ENCODE assay signal across 29 cellular contexts in genomic region chr10:121532465-121532864, GRCh38.
DNase-seq lines count a peak whose midpoint lies in the region; ATAC-seq and TF ChIP-seq lines count a peak whose summit lies in the region.
"Had no signal": no experiment of that assay in that cellular context is flagged by ENCODE, and none has a peak within 500 bp of the region (broad histone marks: within the 10 kb centered on the region; RNA-seq: fewer than 3 reads in every experiment).

No MANE protein-coding gene starts in this region.

- no peaks in the 10 kb centered on the region for H3K27me3 ChIP-seq in H9 (ENCODE audit: insufficient read depth, low read length)
- H3K27me3 ChIP-seq in layer of hippocampus (ENCODE audit: control insufficient read depth, insufficient read depth, low read length), result no peaks in the 10 kb centered on the region
- H3K27me3 ChIP-seq: BE2C, SJSA1 had no signal

- ATAC-seq in SK-N-SH treated with all-trans-retinoic acid at 6 μM for 48 hours, result no peak
- no peak for ATAC-seq in HG02885 (IDR thresholded peaks at IDR 0.05; ENCODE audit: poor library complexity, unreplicated experiment)
- ATAC-seq in GM21381 (IDR thresholded peaks at IDR 0.05; ENCODE audit: unreplicated experiment), result no peak
- ATAC-seq: activated CD4-positive, CD25-positive, alpha-beta regulatory T cell treated with anti-CD3 and anti-CD28 coated beads, Interleukin-2, amount 50 U/mL, for 24 hours; stimulated activated naive CD8-positive, alpha-beta T cell treated with anti-CD3 and anti-CD28 coated beads, Interleukin-15, Interleukin-2, amounts not matched to agents 100 U/mL and 50 U/mL, for 24 hours had no signal

- no peak overlapping the region for H2BK5ac ChIP-seq in H9 (ENCODE audit: insufficient read length, low read length)

- no peak overlapping the region for H2BK20ac ChIP-seq in H9 (ENCODE audit: low read depth, low read length, poor library complexity, severe bottlenecking)

- 0 out of 2 replicates have a peak, but pooled peaks cover 2% of the 10 kb centered on the region for H3K27me3 Mint-ChIP-seq in H9 (ENCODE audit: low read depth)

- H4K8ac ChIP-seq in H9 (replicated peaks; ENCODE audit: insufficient read length, low read depth, low read length), result no peak overlapping the region

- no peak overlapping the region for H2AK5ac ChIP-seq in H9 (ENCODE audit: insufficient read length, low read length)

- peaks cover 11 to 74% (median 64%) of the 10 kb centered on the region in 3 experiments for H3K36me3 Mint-ChIP-seq in H9 (ENCODE audit: insufficient read depth in 1 of 3, low read depth in 3 of 3)

- H3K4me1 ChIP-seq in H9 (ENCODE audit: insufficient read depth, low read length), result peaks cover 6% of the 10 kb centered on the region; the same call in 1 of the 2 replicates
- H3K4me1 ChIP-seq: BE2C, parathyroid adenoma, SJSA1 had no signal

- H3K23me2 ChIP-seq in H9 (ENCODE audit: insufficient read length, low read depth, low read length, poor library complexity, severe bottlenecking), result no peaks in the 10 kb centered on the region

- DNase-seq in H9 (no peak), caudate nucleus (lab: John Stamatoyannopoulos, UW) (peak in 47 of 61 donors; percentile 16 to 77 (median 57)), substantia nigra (lab: John Stamatoyannopoulos, UW) (peak in 36 of 49 donors; percentile 27 to 77 (median 55)), islet precursor cell (no peak)
- DNase-seq: activated CD4-positive, alpha-beta T cell treated with anti-CD3 and anti-CD28 coated beads, Interleukin-2, amount 50 U/mL, for 48 hours; activated naive CD4-positive, alpha-beta T cell treated with anti-CD3 and anti-CD28 coated beads, Interleukin-2, amount 50 U/mL, for 16 hours; amniotic stem cell; BE2C; KG1; kidney glomerular epithelial cell; NCI-H1436; NCI-H2081 treated with DMSO at 0.1 percent for 48 hours; NCI-H226; NCI-H748 treated with DMSO at 0.1 percent for 48 hours; RPMI8226; stimulated activated naive CD8-positive, alpha-beta T cell treated with anti-CD3 and anti-CD28 coated beads, Interleukin-15, Interleukin-2, amounts not matched to agents 100 U/mL and 50 U/mL, for 24 hours; T-helper 1 cell; trophoblast cell had no signal

- H4K20me1 ChIP-seq in H9 (ENCODE audit: control insufficient read depth, insufficient read depth, insufficient read length), result no peaks in the 10 kb centered on the region

- H4K91ac ChIP-seq in H9 (ENCODE audit: insufficient read length, low read depth, low read length), result no peak overlapping the region

- H3K9ac ChIP-seq in H9 (ENCODE audit: extremely low read depth, insufficient read length, low read length), result no peak overlapping the region
- H3K9ac ChIP-seq: parathyroid adenoma had no signal

- H2BK120ac ChIP-seq in H9 (ENCODE audit: low read depth, low read length, poor library complexity, severe bottlenecking), result no peak overlapping the region

- H3K4me1 Mint-ChIP-seq in H9, result peaks cover 69 to 78% of the 10 kb centered on the region in 2 experiments

- H3K4me2 ChIP-seq in H9 (ENCODE audit: insufficient read depth, insufficient read length, low read length), result no peak overlapping the region

- no peak overlapping the region for H3K4ac ChIP-seq in H9 (ENCODE audit: low read depth, low read length)

- no peak overlapping the region for H2BK15ac ChIP-seq in H9 (ENCODE audit: low read depth, low read length)

- H3K18ac ChIP-seq in H9 (ENCODE audit: insufficient read length, low read depth, low read length), result no peak overlapping the region

- no peak overlapping the region for H3K14ac ChIP-seq in H9 (ENCODE audit: insufficient read depth, low read length)

- H3K9me3 ChIP-seq in H9 (ENCODE audit: control insufficient read depth, low read depth, low read length), result no peaks in the 10 kb centered on the region
- H3K9me3 ChIP-seq: BE2C, HAP-1 had no signal

- H3K79me2 ChIP-seq in H9 (ENCODE audit: insufficient read depth, low read length), result peaks cover 11% of the 10 kb centered on the region; the same call in 1 of the 2 replicates
- H3K79me2 ChIP-seq: parathyroid adenoma had no signal

- no peak overlapping the region for H2BK12ac ChIP-seq in H9 (ENCODE audit: insufficient read length, low read depth, low read length)

- TF ChIP-seq CTCF in H9 (conservative IDR thresholded peaks at IDR 0.05), result no peak

- H3T11ph ChIP-seq in H9 (ENCODE audit: low read length), result no peak overlapping the region

- no peak overlapping the region for H3K56ac ChIP-seq in H9 (ENCODE audit: insufficient read length, low read depth, low read length)

- peak overlapping the region; percentile 63 to 86 (median 83); a peak in 6 of 7 replicates for H3K27ac Mint-ChIP-seq in H9
- H3K27ac Mint-ChIP-seq: activated T-helper 1 cell treated with anti-CD3 and anti-CD28 coated beads, Interleukin-12 subunit alpha, Interleukin-12 subunit beta, Interleukin-2, Interleukin-4 antibody, amounts not matched to agents 30 ng/mL and 10 ng/mL and 1 ng/mL, durations not matched to agents 14 hours and 24 hours and 36 hours; dendritic cell treated with granulocyte-macrophage colony-stimulating factor and Interleukin-4, amounts not matched to agents 40 ng/mL and 50 ng/mL, for 4 days had no signal

- no peak overlapping the region for H2AFZ ChIP-seq in H9 (ENCODE audit: low read length)
- H2AFZ ChIP-seq: parathyroid adenoma had no signal

- H3K4me3 Mint-ChIP-seq in H9, result no peak overlapping the region
- H3K4me3 Mint-ChIP-seq: activated T-helper 1 cell treated with anti-CD3 and anti-CD28 coated beads, Interleukin-12 subunit alpha, Interleukin-12 subunit beta, Interleukin-2, Interleukin-4 antibody, amounts not matched to agents 30 ng/mL and 10 ng/mL and 1 ng/mL, durations not matched to agents 14 hours and 24 hours and 36 hours; dendritic cell treated with granulocyte-macrophage colony-stimulating factor and Interleukin-4, amounts not matched to agents 40 ng/mL and 50 ng/mL, for 4 days; nephron had no signal

- H3K9me3 Mint-ChIP-seq in H9, result no peaks in the 10 kb centered on the region
- H3K9me3 Mint-ChIP-seq: activated T-helper 1 cell treated with anti-CD3 and anti-CD28 coated beads, Interleukin-12 subunit alpha, Interleukin-12 subunit beta, Interleukin-2, Interleukin-4 antibody, amounts not matched to agents 30 ng/mL and 10 ng/mL and 1 ng/mL, durations not matched to agents 14 hours and 24 hours and 36 hours; dendritic cell treated with granulocyte-macrophage colony-stimulating factor and Interleukin-4, amounts not matched to agents 40 ng/mL and 50 ng/mL, for 4 days; nephron had no signal

- H3K79me1 ChIP-seq in H9 (ENCODE audit: insufficient read depth, low read depth, low read length, poor library complexity, severe bottlenecking), result no peaks in the 10 kb centered on the region

- H3K27ac ChIP-seq in H9 (ENCODE audit: insufficient read length, low read depth, low read length) (no peak overlapping the region), caudate nucleus (ENCODE audit: low read depth, low read length) (peak overlapping the region; percentile 95), layer of hippocampus (ENCODE audit: low read depth, low read length) (peak overlapping the region; percentile 76), substantia nigra (ENCODE audit: low read depth, low read length, poor library complexity, severe bottlenecking) (peak overlapping the region; percentile 99)
- H3K27ac ChIP-seq: parathyroid adenoma, SJSA1 had no signal

- H4K5ac ChIP-seq in H9 (ENCODE audit: insufficient read length, low read depth, low read length), result no peak overlapping the region

- H3K23ac ChIP-seq in H9 (ENCODE audit: insufficient read length, low read depth, low read length), result no peak overlapping the region

- WGBS in H9 (ENCODE audit: extremely low coverage, insufficient read length, low lambda C conversion rate), result no CpG with 5 or more reads among the region's 9 CpGs

TF ChIP-seq in SK-N-SH treated with all-trans-retinoic acid at 6 μM for 48 hours, 23 proteins besides CTCF, POLR2A, EP300 and RAD21 (continues in another document):
- TF ChIP-seq ZFP30 (CRISPR knock-in tag; IDR thresholded peaks at IDR 0.05), result no peak
- TF ChIP-seq ISL1 (CRISPR knock-in tag; IDR thresholded peaks at IDR 0.05), result no peak
- TF ChIP-seq, protein P1, sequence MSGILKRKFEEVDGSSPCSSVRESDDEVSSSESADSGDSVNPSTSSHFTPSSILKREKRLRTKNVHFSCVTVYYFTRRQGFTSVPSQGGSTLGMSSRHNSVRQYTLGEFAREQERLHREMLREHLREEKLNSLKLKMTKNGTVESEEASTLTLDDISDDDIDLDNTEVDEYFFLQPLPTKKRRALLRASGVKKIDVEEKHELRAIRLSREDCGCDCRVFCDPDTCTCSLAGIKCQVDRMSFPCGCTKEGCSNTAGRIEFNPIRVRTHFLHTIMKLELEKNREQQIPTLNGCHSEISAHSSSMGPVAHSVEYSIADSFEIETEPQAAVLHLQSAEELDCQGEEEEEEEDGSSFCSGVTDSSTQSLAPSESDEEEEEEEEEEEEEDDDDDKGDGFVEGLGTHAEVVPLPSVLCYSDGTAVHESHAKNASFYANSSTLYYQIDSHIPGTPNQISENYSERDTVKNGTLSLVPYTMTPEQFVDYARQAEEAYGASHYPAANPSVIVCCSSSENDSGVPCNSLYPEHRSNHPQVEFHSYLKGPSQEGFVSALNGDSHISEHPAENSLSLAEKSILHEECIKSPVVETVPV (CRISPR knock-in tag; IDR thresholded peaks at IDR 0.05), result no peak
- TF ChIP-seq ZNF8 (CRISPR knock-in tag; IDR thresholded peaks at IDR 0.05), result no peak
- TF ChIP-seq CSDC2 (CRISPR knock-in tag; IDR thresholded peaks at IDR 0.05), result no peak
- TF ChIP-seq, protein P2, sequence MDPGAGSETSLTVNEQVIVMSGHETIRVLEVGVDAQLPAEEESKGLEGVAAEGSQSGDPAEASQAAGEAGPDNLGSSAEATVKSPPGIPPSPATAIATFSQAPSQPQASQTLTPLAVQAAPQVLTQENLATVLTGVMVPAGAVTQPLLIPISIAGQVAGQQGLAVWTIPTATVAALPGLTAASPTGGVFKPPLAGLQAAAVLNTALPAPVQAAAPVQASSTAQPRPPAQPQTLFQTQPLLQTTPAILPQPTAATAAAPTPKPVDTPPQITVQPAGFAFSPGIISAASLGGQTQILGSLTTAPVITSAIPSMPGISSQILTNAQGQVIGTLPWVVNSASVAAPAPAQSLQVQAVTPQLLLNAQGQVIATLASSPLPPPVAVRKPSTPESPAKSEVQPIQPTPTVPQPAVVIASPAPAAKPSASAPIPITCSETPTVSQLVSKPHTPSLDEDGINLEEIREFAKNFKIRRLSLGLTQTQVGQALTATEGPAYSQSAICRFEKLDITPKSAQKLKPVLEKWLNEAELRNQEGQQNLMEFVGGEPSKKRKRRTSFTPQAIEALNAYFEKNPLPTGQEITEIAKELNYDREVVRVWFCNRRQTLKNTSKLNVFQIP (CRISPR knock-in tag; IDR thresholded peaks at IDR 0.05; ENCODE audit: borderline replicate concordance, low read depth), result no peak
- TF ChIP-seq RARB (CRISPR knock-in tag; IDR thresholded peaks at IDR 0.05), result no peak
- TF ChIP-seq TOX (CRISPR knock-in tag; IDR thresholded peaks at IDR 0.05; ENCODE audit: borderline replicate concordance), result no peak
- TF ChIP-seq ARNTL (CRISPR knock-in tag; IDR thresholded peaks at IDR 0.05; ENCODE audit: borderline replicate concordance, low read depth), result no peak
- TF ChIP-seq ZC3H10 (CRISPR knock-in tag; IDR thresholded peaks at IDR 0.05), result no peak
- no peak for TF ChIP-seq ZNF70 (CRISPR knock-in tag; IDR thresholded peaks at IDR 0.05)

Comparison
In these comparisons a context has a peak if more than half of its experiments do, and no peak if none do; other contexts are left out.
1. DNase-seq: peak in caudate nucleus (47 of 61) and substantia nigra (36 of 49); none in H9 (single experiment) and islet precursor cell (single experiment).